ENCODE assay signal across 8 cellular contexts in genomic region chr6:27814665-27815424, GRCh38.
DNase-seq lines count a peak whose midpoint lies in the region; ATAC-seq and TF ChIP-seq lines count a peak whose summit lies in the region.

No MANE protein-coding gene starts in this region.

- CTCF ChIA-PET in Calu3 (lab: Charles Lee) = interaction anchor here (1.3 to 2.0 kb wide), 4 partner anchors 9 to 81 kb away, joined by 4 to 12 read pairs (median 8); a partner anchor contains a TSS
- CTCF ChIA-PET in SK-N-SH (lab: Yijun Ruan, JAX) = interaction anchor here (1.0 to 1.1 kb wide), 3 partner anchors 22 to 80 kb away, joined by 3 to 4 read pairs (median 3); a partner anchor contains a TSS

- H3K9me3 Mint-ChIP-seq in Calu3 (ENCODE audit: low read depth, unreplicated experiment) = no peaks in the 10 kb centered on the region

- no peak for TF ChIP-seq RAD21 in SK-N-SH (IDR thresholded peaks at IDR 0.05; ENCODE audit: low read length)

- no peak for TF ChIP-seq CTCF in Calu3 (IDR thresholded peaks at IDR 0.05; ENCODE audit: unreplicated experiment)
- no peak for TF ChIP-seq CTCF in SK-N-SH (IDR thresholded peaks at IDR 0.05)
- TF ChIP-seq CTCF in adrenal gland (IDR thresholded peaks at IDR 0.05) = no peak
- TF ChIP-seq CTCF in left ventricle myocardium inferior (IDR thresholded peaks at IDR 0.05; ENCODE audit: borderline replicate concordance) = no peak
- TF ChIP-seq CTCF in psoas muscle (IDR thresholded peaks at IDR 0.05) = no peak

- H4K20me1 ChIP-seq in SK-N-SH (ENCODE audit: insufficient read depth) = no peaks in the 10 kb centered on the region

- H3K4me1 ChIP-seq in HUES6 (ENCODE audit: control insufficient read depth, insufficient read depth, low read length) (peaks cover 21% of the 10 kb centered on the region; the same call in 1 of the 2 replicates), SK-N-SH (ENCODE audit: control insufficient read depth in 1 of 2, insufficient read depth in 2 of 2, low read depth in 1 of 2, low read length in 1 of 2) (peaks cover 4 to 7% of the 10 kb centered on the region in 2 experiments; a peak in 3 of 4 replicates), adrenal gland (replicated peaks in 1 of 2) (peaks cover 0 to 18% of the 10 kb centered on the region in 2 donors), left ventricle myocardium inferior (peaks cover 15% of the 10 kb centered on the region), psoas muscle (no peaks in the 10 kb centered on the region)

- H3K4me3 ChIP-seq in HUES6 (ENCODE audit: low read depth, low read length) (peak overlapping the region; percentile 57), SK-N-SH (ENCODE audit: low read depth in 2 of 2, low read length in 1 of 2) (peak overlapping the region; percentile 51 to 64), adrenal gland (peak overlapping the region in 2 of 4 donors; percentile 6 to 46), left ventricle myocardium inferior (peak overlapping the region; percentile 54), psoas muscle (peak overlapping the region; percentile 57)

- TF ChIP-seq POLR2A in adrenal gland (IDR thresholded peaks at IDR 0.05) = peak; percentile 88 to 91

- H3K9ac ChIP-seq in HUES6 (ENCODE audit: low read length) (peak overlapping the region; percentile 95), SK-N-SH (peak overlapping the region; percentile 58; the same call in 1 of the 2 replicates)

- H3K4me2 ChIP-seq in SK-N-SH = peak overlapping the region; percentile 78

- no peaks in the 10 kb centered on the region for H3K9me2 ChIP-seq in SK-N-SH

- H2AFZ ChIP-seq in SK-N-SH (ENCODE audit: low read depth) = peak overlapping the region; percentile 34

- no peaks in the 10 kb centered on the region for H3K27me3 Mint-ChIP-seq in Calu3 (ENCODE audit: unreplicated experiment)

- TSS peak; percentile 72 for BruUV-seq in Calu3 (replicated peaks; lab: Mats Ljungman, UMichigan)

- H3K36me3 ChIP-seq in HUES6 (ENCODE audit: control insufficient read depth, insufficient read depth, low read length) = no peaks in the 10 kb centered on the region
- H3K36me3 ChIP-seq in SK-N-SH (replicated peaks in 1 of 2; ENCODE audit: control insufficient read depth in 1 of 2, insufficient read depth in 2 of 2, low read length in 1 of 2) = no peaks in the 10 kb centered on the region
- H3K36me3 ChIP-seq in adrenal gland (replicated peaks in 1 of 2) = no peaks in the 10 kb centered on the region
- H3K36me3 ChIP-seq in left ventricle myocardium inferior = no peaks in the 10 kb centered on the region
- no peaks in the 10 kb centered on the region for H3K36me3 ChIP-seq in psoas muscle (ENCODE audit: insufficient read depth in 1 of 2, low read depth in 1 of 2)

- peaks cover 44% of the 10 kb centered on the region for H3K36me3 Mint-ChIP-seq in Calu3 (ENCODE audit: insufficient read depth, unreplicated experiment)

- peak overlapping the region; percentile 98 for H3K27ac Mint-ChIP-seq in Calu3 (ENCODE audit: unreplicated experiment)

- peaks cover 11% of the 10 kb centered on the region for H3K4me1 Mint-ChIP-seq in Calu3 (ENCODE audit: low read depth, unreplicated experiment)

- H3K27ac ChIP-seq in HUES6 (ENCODE audit: low read depth, low read length) (peak overlapping the region; percentile 88), SK-N-SH (ENCODE audit: low read depth in 2 of 2, low read length in 1 of 2) (peak overlapping the region; percentile 72 to 98), adrenal gland (peak overlapping the region in 2 of 5 donors; percentile 63 to 74), left ventricle myocardium inferior (replicated peaks) (no peak overlapping the region), psoas muscle (no peak overlapping the region)

- WGBS in SK-N-SH (ENCODE audit: low lambda C conversion rate) = 14% methylated on average over 25 of the region's 40 CpGs
- WGBS in adrenal gland, 4 donors = 0 to 2% (median 1%) methylated on average over 21 to 40 of the region's 40 CpGs
- WGBS in psoas muscle, 3 donors = 1 to 3% (median 2%) methylated on average over 40 of the region's 40 CpGs

- intact Hi-C loops in Calu3 (cut with micrococcal nuclease; ENCODE audit: unreplicated experiment) = loop anchor here (2.0 kb wide), 1 partner anchor 80 kb away; no protein-coding TSS in a partner anchor
- intact Hi-C loops in adrenal gland (cut with DNase I) = no loop called here
- intact Hi-C loops in left ventricle myocardium inferior (cut with micrococcal nuclease) = no loop called here
- intact Hi-C loops in psoas muscle (cut with DNase I) = no loop called here

- TF ChIP-seq EP300 in SK-N-SH (IDR thresholded peaks at IDR 0.05; ENCODE audit: borderline replicate concordance in 1 of 2, low read depth in 1 of 2, low read length in 1 of 2) = peak in 1 of 2 experiments; percentile 7; a peak in 1 of 4 replicates

- peaks cover 54% of the 10 kb centered on the region for H3F3A ChIP-seq in SK-N-SH (replicated peaks; ENCODE audit: insufficient read depth)

- DNase-seq in Calu3 = peak; percentile 81
- DNase-seq in SK-N-SH = peak; percentile 75
- DNase-seq in adrenal gland = peak; percentile 80 to 97 (median 87)
- DNase-seq in left ventricle myocardium inferior = no peak
- no peak for DNase-seq in psoas muscle
- DNase-seq in mesenteric fat pad (ENCODE audit: low spot score) = no peak

- peak overlapping the region; percentile 79 for H3K4me3 Mint-ChIP-seq in Calu3 (ENCODE audit: low read depth, unreplicated experiment)

- POLR2A ChIA-PET in SK-N-SH (lab: Yijun Ruan, JAX) = interaction anchor here (0.6 to 10.1 kb wide), 26 partner anchors 8 to 1793 kb away, joined by 3 to 218 read pairs (median 5); partner anchors contain the start of gene ZSCAN16

- ATAC-seq in GM21447 (IDR thresholded peaks at IDR 0.05; ENCODE audit: unreplicated experiment) (peak; percentile 48), psoas muscle (peak; percentile 73 to 77 (median 73))

- H3K27me3 ChIP-seq in HUES6 (ENCODE audit: control insufficient read depth, insufficient read depth, low read length) = no peaks in the 10 kb centered on the region
- no peaks in the 10 kb centered on the region for H3K27me3 ChIP-seq in SK-N-SH (ENCODE audit: insufficient read depth)
- no peaks in the 10 kb centered on the region for H3K27me3 ChIP-seq in adrenal gland
- H3K27me3 ChIP-seq in left ventricle myocardium inferior (ENCODE audit: low read depth) = peaks cover 98% of the 10 kb centered on the region
- H3K27me3 ChIP-seq in psoas muscle (ENCODE audit: insufficient read depth in 3 of 3, low read length in 2 of 3) = peaks cover 0 to 78% (median 13%) of the 10 kb centered on the region in 3 donors

- peaks cover 14% of the 10 kb centered on the region; the same call in 1 of the 2 replicates for H3K79me2 ChIP-seq in SK-N-SH (ENCODE audit: insufficient read depth)

- H3K9me3 ChIP-seq in HUES6 (ENCODE audit: control insufficient read depth, insufficient read depth, low read depth, low read length) (no peaks in the 10 kb centered on the region), SK-N-SH (no peaks in the 10 kb centered on the region), adrenal gland (replicated peaks in 1 of 3) (no peaks in the 10 kb centered on the region), left ventricle myocardium inferior (replicated peaks) (no peaks in the 10 kb centered on the region), psoas muscle (no peaks in the 10 kb centered on the region)

TF ChIP-seq in SK-N-SH, 30 proteins besides CTCF, POLR2A, EP300 and RAD21 (continues in another document):
- TF ChIP-seq PBX3 (IDR thresholded peaks at IDR 0.05) = no peak
- TF ChIP-seq ELF1 (IDR thresholded peaks at IDR 0.05) = no peak
- no peak for TF ChIP-seq EZH2phosphoT487 (IDR thresholded peaks at IDR 0.05; ENCODE audit: borderline replicate concordance, low read depth)
- no peak for TF ChIP-seq FOXJ3 (CRISPR knock-in tag; IDR thresholded peaks at IDR 0.05)
- TF ChIP-seq REST (IDR thresholded peaks at IDR 0.05; ENCODE audit: low read depth, low read length) = no peak
- TF ChIP-seq JUND (IDR thresholded peaks at IDR 0.05) = no peak; the same call in 1 of the 2 replicates
- TF ChIP-seq MAX (IDR thresholded peaks at IDR 0.05; ENCODE audit: low read depth) = peak; percentile 38; the same call in 1 of the 2 replicates
- TF ChIP-seq MXI1 (IDR thresholded peaks at IDR 0.05; ENCODE audit: low read depth, low read length) = peak; percentile 56

Comparison
In these comparisons a context has a peak if more than half of its experiments do, and no peak if none do; other contexts are left out.
1. DNase-seq: peak in Calu3 (single experiment), SK-N-SH (single experiment) and adrenal gland (7 of 7); none in left ventricle myocardium inferior (single experiment), psoas muscle (0 of 2) and mesenteric fat pad (single experiment).
2. H3K27ac ChIP-seq: peak in HUES6 (single experiment) and SK-N-SH (2 of 2); none in left ventricle myocardium inferior (single experiment) and psoas muscle (single experiment).